9 cellular contexts compared by ENCODE assay signal in the genomic region with DNA sequence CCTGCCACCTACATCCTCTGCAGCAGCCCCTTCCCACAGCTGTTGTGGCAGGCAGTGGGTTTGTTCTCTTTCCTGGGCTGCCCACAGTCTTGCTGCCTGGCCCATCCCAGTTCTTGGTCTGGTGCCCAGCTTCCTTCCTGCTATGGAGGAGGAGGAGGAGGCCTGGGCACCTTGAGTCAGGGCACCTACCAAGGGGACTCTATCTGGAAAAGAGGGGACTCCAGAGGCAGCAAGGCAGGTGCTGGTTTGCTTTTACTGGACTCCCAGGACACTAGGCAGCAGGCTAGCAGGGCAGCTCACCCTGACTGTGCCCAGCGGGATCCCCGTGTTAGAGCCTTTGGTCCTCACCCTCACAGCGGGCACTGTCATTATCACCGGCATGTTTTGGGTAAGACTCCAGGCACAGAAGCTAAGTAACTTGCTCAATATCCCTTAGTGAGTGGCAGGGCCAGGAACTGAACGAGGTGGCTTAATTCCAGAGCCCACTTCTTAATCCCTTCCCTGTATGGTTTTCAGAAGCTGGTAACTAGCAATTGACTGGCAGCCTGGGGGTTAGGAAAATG.
A peak's percentile ranks its signal among the peaks of the same experiment; 100 is the strongest.
DNase-seq lines count a peak whose midpoint lies in the region; ATAC-seq lines count a peak whose summit lies in the region.
"Had no signal": no experiment of that assay in that cellular context is flagged by ENCODE, and none has a peak within 500 bp of the region (broad histone marks: within the 10 kb centered on the region; RNA-seq: fewer than 3 reads in every experiment).

No MANE protein-coding gene starts in this region.

- no peaks in the 10 kb centered on the region for H3K36me3 ChIP-seq in urinary bladder (ENCODE audit: insufficient read depth)

- peak overlapping the region; percentile 43 for H3K27ac ChIP-seq in urinary bladder (ENCODE audit: low read depth)

- peaks cover 4% of the 10 kb centered on the region for H3K27me3 Mint-ChIP-seq in activated naive CD4-positive, alpha-beta T cell treated with anti-CD3 and anti-CD28 coated beads, Interleukin-2, amount 10 ng/mL, durations not matched to agents 7 days and 5 days
- H3K27me3 Mint-ChIP-seq in memory B cell, result no peaks in the 10 kb centered on the region

- H3K4me1 ChIP-seq in urinary bladder (ENCODE audit: insufficient read depth), result no peaks in the 10 kb centered on the region

- no peak overlapping the region for H3K4me3 ChIP-seq in urinary bladder (ENCODE audit: low read depth, low read length)

- peak overlapping the region; percentile 72 for H3K4me3 Mint-ChIP-seq in activated naive CD4-positive, alpha-beta T cell treated with anti-CD3 and anti-CD28 coated beads, Interleukin-2, amount 10 ng/mL, durations not matched to agents 7 days and 5 days
- peak overlapping the region; percentile 87 for H3K4me3 Mint-ChIP-seq in memory B cell

- H3K27ac Mint-ChIP-seq in activated naive CD4-positive, alpha-beta T cell treated with anti-CD3 and anti-CD28 coated beads, Interleukin-2, amount 10 ng/mL, durations not matched to agents 7 days and 5 days, result peak overlapping the region; percentile 97
- H3K27ac Mint-ChIP-seq in memory B cell, result peak overlapping the region; percentile 100

- CTCF ChIA-PET in activated naive CD4-positive, alpha-beta T cell treated with anti-CD3 and anti-CD28 coated beads, Interleukin-2, amount 10 ng/mL, durations not matched to agents 7 days and 5 days (lab: Charles Lee), result interaction anchor here (1.7 to 10.3 kb wide), 2 partner anchors 15 to 55 kb away, joined by 9 to 157 read pairs; no protein-coding TSS in a partner anchor

- no peak for ATAC-seq in memory B cell (ENCODE audit: low read depth)
- no peak for ATAC-seq in HG02798 (IDR thresholded peaks at IDR 0.05; ENCODE audit: poor library complexity, unreplicated experiment)

- 84% methylated on average over 5 of the region's 5 CpGs for WGBS in urinary bladder

- no peaks in the 10 kb centered on the region for H3K9me3 Mint-ChIP-seq in activated naive CD4-positive, alpha-beta T cell treated with anti-CD3 and anti-CD28 coated beads, Interleukin-2, amount 10 ng/mL, durations not matched to agents 7 days and 5 days
- H3K9me3 Mint-ChIP-seq in memory B cell, result no peaks in the 10 kb centered on the region

- H3K4me1 Mint-ChIP-seq in activated naive CD4-positive, alpha-beta T cell treated with anti-CD3 and anti-CD28 coated beads, Interleukin-2, amount 10 ng/mL, durations not matched to agents 7 days and 5 days, result peaks cover 54% of the 10 kb centered on the region
- H3K4me1 Mint-ChIP-seq in memory B cell, result peaks cover 48% of the 10 kb centered on the region

- DNase-seq in activated naive CD4-positive, alpha-beta T cell treated with anti-CD3 and anti-CD28 coated beads, Interleukin-2, amount 10 ng/mL, durations not matched to agents 7 days and 5 days, result peak; percentile 45
- no peak for DNase-seq in activated naive CD4-positive, alpha-beta T cell treated with Interleukin-2 at 50 U/mL for 16 hours
- DNase-seq in astrocyte of the hippocampus (ENCODE audit: low read depth, low spot score), result peak; percentile 48
- DNase-seq in memory B cell (ENCODE audit: low spot score in 2 of 2), result no peak
- no peak for DNase-seq in NCI-H146 treated with DMSO at 0.1 percent for 48 hours (lab: John Stamatoyannopoulos, UW; ENCODE audit: unreplicated experiment)
- no peak for DNase-seq in NCI-H1694 (lab: John Stamatoyannopoulos, UW)
- DNase-seq: NCI-H1930 had no signal

- peaks cover 18% of the 10 kb centered on the region for H3K36me3 Mint-ChIP-seq in activated naive CD4-positive, alpha-beta T cell treated with anti-CD3 and anti-CD28 coated beads, Interleukin-2, amount 10 ng/mL, durations not matched to agents 7 days and 5 days
- no peaks in the 10 kb centered on the region for H3K36me3 Mint-ChIP-seq in memory B cell

Comparison
In these comparisons a context has a peak if more than half of its experiments do, and no peak if none do; other contexts are left out.
1. DNase-seq: peak in activated naive CD4-positive, alpha-beta T cell treated with anti-CD3 and anti-CD28 coated beads, Interleukin-2, amount 10 ng/mL, durations not matched to agents 7 days and 5 days (single experiment) and astrocyte of the hippocampus (single experiment); none in activated naive CD4-positive, alpha-beta T cell treated with Interleukin-2 at 50 U/mL for 16 hours (single experiment), memory B cell (0 of 2), NCI-H146 treated with DMSO at 0.1 percent for 48 hours (single experiment) and NCI-H1694 (single experiment).